1 cellular context compared by ENCODE assay signal in the genomic region with DNA sequence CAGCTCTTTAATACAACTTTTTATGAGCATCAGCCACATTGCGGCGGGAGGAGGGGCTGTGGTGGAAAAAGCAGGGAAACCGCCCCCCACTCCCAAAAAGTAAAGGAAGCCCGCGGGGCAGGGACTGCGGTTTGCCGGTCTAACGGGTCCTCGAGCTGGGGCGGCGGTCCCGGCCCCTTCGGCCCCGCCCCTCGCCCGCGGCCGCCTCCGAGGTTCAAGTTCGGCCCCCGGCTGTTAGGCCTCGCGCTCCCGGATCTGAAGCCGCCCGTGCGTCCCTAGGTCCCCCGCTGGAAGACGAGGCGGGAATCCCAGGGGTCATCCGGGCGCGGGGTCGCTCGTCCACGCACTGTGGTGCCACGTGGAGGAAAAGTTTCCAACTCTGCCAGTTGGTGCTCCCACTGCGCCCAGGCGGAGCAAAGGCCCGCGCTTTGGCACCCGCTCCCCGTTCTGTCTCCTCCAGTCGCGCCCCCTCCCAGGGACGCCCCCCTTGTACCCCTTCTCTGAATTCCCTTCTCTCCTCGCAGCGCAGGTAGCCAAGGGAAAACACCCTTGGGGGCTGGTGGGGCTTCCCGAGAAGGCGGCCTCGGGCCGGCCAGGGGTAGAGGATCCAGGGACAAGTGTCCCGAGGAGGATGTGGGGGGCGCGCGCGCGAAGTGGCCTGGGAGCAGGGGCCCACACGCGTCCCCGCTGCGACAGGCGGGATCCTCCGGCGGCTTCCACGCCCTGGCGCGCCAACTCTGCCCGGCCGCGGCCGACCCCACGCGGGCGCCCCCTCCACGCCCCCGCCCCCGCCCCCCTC.
TF ChIP-seq lines count a peak whose summit lies in the region.

No MANE protein-coding gene starts in this region.

TF ChIP-seq in HEK293, 187 proteins besides CTCF, POLR2A, EP300 and RAD21 (continued from another document and continues in another):
- no peak for TF ChIP-seq ZNF670 (tag by site-specific recombination; IDR thresholded peaks at IDR 0.05; ENCODE audit: low read depth)
- no peak for TF ChIP-seq ZSCAN16 (tag by site-specific recombination; IDR thresholded peaks at IDR 0.05)
- no peak; the same call in 1 of the 2 replicates for TF ChIP-seq GLI4 (tag by site-specific recombination; IDR thresholded peaks at IDR 0.05)
- no peak for TF ChIP-seq ZNF169 (tag by site-specific recombination; IDR thresholded peaks at IDR 0.05)
- TF ChIP-seq ZNF214 (tag by site-specific recombination; IDR thresholded peaks at IDR 0.05; ENCODE audit: borderline replicate concordance) = no peak
- no peak for TF ChIP-seq ZNF747 (tag by site-specific recombination; IDR thresholded peaks at IDR 0.05)
- TF ChIP-seq ZNF600 (tag by site-specific recombination; IDR thresholded peaks at IDR 0.05) = peak; percentile 48; the same call in 1 of the 2 replicates
- TF ChIP-seq ZNF707 (tag by site-specific recombination; IDR thresholded peaks at IDR 0.05) = no peak
- no peak for TF ChIP-seq RBAK (tag by site-specific recombination; IDR thresholded peaks at IDR 0.05)
- no peak for TF ChIP-seq ZNF23 (tag by site-specific recombination; IDR thresholded peaks at IDR 0.05; ENCODE audit: borderline replicate concordance)
- no peak for TF ChIP-seq ZNF48 (tag by site-specific recombination; IDR thresholded peaks at IDR 0.05)
- no peak for TF ChIP-seq ZNF416 (tag by site-specific recombination; IDR thresholded peaks at IDR 0.05)
- 0 out of 2 replicates have a peak, but pooled peaks have one; percentile 27 for TF ChIP-seq YY1 (tag by site-specific recombination; IDR thresholded peaks at IDR 0.05)
- TF ChIP-seq, protein P1, sequence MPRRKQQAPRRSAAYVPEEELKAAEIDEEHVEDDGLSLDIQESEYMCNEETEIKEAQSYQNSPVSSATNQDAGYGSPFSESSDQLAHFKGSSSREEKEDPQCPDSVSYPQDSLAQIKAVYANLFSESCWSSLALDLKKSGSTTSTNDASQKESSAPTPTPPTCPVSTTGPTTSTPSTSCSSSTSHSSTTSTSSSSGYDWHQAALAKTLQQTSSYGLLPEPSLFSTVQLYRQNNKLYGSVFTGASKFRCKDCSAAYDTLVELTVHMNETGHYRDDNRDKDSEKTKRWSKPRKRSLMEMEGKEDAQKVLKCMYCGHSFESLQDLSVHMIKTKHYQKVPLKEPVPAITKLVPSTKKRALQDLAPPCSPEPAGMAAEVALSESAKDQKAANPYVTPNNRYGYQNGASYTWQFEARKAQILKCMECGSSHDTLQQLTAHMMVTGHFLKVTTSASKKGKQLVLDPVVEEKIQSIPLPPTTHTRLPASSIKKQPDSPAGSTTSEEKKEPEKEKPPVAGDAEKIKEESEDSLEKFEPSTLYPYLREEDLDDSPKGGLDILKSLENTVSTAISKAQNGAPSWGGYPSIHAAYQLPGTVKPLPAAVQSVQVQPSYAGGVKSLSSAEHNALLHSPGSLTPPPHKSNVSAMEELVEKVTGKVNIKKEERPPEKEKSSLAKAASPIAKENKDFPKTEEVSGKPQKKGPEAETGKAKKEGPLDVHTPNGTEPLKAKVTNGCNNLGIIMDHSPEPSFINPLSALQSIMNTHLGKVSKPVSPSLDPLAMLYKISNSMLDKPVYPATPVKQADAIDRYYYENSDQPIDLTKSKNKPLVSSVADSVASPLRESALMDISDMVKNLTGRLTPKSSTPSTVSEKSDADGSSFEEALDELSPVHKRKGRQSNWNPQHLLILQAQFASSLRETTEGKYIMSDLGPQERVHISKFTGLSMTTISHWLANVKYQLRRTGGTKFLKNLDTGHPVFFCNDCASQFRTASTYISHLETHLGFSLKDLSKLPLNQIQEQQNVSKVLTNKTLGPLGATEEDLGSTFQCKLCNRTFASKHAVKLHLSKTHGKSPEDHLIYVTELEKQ (tag by site-specific recombination; IDR thresholded peaks at IDR 0.05; ENCODE audit: borderline replicate concordance) = no peak
- peak; percentile 59; the same call in 1 of the 2 replicates for TF ChIP-seq ZFP69B (tag by site-specific recombination; IDR thresholded peaks at IDR 0.05)
- no peak for TF ChIP-seq ZNF248 (tag by site-specific recombination; IDR thresholded peaks at IDR 0.05)
- 0 out of 2 replicates have a peak, but pooled peaks have one; percentile 48 for TF ChIP-seq ZFP37 (tag by site-specific recombination; IDR thresholded peaks at IDR 0.05)
- TF ChIP-seq, protein P2, sequence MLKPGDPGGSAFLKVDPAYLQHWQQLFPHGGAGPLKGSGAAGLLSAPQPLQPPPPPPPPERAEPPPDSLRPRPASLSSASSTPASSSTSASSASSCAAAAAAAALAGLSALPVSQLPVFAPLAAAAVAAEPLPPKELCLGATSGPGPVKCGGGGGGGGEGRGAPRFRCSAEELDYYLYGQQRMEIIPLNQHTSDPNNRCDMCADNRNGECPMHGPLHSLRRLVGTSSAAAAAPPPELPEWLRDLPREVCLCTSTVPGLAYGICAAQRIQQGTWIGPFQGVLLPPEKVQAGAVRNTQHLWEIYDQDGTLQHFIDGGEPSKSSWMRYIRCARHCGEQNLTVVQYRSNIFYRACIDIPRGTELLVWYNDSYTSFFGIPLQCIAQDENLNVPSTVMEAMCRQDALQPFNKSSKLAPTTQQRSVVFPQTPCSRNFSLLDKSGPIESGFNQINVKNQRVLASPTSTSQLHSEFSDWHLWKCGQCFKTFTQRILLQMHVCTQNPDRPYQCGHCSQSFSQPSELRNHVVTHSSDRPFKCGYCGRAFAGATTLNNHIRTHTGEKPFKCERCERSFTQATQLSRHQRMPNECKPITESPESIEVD (tag by site-specific recombination; IDR thresholded peaks at IDR 0.05) = no peak
- TF ChIP-seq ZNF19 (tag by site-specific recombination; IDR thresholded peaks at IDR 0.05; ENCODE audit: low read depth) = no peak
- TF ChIP-seq KLF9 (tag by site-specific recombination; IDR thresholded peaks at IDR 0.05; ENCODE audit: low read depth) = peak; percentile 87
- TF ChIP-seq ZNF571 (tag by site-specific recombination; IDR thresholded peaks at IDR 0.05) = no peak
- no peak for TF ChIP-seq ZNF677 (tag by site-specific recombination; IDR thresholded peaks at IDR 0.05)
- TF ChIP-seq, protein P3, sequence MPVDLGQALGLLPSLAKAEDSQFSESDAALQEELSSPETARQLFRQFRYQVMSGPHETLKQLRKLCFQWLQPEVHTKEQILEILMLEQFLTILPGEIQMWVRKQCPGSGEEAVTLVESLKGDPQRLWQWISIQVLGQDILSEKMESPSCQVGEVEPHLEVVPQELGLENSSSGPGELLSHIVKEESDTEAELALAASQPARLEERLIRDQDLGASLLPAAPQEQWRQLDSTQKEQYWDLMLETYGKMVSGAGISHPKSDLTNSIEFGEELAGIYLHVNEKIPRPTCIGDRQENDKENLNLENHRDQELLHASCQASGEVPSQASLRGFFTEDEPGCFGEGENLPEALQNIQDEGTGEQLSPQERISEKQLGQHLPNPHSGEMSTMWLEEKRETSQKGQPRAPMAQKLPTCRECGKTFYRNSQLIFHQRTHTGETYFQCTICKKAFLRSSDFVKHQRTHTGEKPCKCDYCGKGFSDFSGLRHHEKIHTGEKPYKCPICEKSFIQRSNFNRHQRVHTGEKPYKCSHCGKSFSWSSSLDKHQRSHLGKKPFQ (tag by site-specific recombination; IDR thresholded peaks at IDR 0.05) = no peak
- no peak for TF ChIP-seq ZNF133 (tag by site-specific recombination; IDR thresholded peaks at IDR 0.05)
- peak; percentile 93 for TF ChIP-seq ZXDB (tag by site-specific recombination; IDR thresholded peaks at IDR 0.05)
- peak; percentile 79 for TF ChIP-seq ZNF501 (tag by site-specific recombination; IDR thresholded peaks at IDR 0.05)
- peak; percentile 60 for TF ChIP-seq GLIS1 (tag by site-specific recombination; IDR thresholded peaks at IDR 0.05)
- TF ChIP-seq, protein P4, sequence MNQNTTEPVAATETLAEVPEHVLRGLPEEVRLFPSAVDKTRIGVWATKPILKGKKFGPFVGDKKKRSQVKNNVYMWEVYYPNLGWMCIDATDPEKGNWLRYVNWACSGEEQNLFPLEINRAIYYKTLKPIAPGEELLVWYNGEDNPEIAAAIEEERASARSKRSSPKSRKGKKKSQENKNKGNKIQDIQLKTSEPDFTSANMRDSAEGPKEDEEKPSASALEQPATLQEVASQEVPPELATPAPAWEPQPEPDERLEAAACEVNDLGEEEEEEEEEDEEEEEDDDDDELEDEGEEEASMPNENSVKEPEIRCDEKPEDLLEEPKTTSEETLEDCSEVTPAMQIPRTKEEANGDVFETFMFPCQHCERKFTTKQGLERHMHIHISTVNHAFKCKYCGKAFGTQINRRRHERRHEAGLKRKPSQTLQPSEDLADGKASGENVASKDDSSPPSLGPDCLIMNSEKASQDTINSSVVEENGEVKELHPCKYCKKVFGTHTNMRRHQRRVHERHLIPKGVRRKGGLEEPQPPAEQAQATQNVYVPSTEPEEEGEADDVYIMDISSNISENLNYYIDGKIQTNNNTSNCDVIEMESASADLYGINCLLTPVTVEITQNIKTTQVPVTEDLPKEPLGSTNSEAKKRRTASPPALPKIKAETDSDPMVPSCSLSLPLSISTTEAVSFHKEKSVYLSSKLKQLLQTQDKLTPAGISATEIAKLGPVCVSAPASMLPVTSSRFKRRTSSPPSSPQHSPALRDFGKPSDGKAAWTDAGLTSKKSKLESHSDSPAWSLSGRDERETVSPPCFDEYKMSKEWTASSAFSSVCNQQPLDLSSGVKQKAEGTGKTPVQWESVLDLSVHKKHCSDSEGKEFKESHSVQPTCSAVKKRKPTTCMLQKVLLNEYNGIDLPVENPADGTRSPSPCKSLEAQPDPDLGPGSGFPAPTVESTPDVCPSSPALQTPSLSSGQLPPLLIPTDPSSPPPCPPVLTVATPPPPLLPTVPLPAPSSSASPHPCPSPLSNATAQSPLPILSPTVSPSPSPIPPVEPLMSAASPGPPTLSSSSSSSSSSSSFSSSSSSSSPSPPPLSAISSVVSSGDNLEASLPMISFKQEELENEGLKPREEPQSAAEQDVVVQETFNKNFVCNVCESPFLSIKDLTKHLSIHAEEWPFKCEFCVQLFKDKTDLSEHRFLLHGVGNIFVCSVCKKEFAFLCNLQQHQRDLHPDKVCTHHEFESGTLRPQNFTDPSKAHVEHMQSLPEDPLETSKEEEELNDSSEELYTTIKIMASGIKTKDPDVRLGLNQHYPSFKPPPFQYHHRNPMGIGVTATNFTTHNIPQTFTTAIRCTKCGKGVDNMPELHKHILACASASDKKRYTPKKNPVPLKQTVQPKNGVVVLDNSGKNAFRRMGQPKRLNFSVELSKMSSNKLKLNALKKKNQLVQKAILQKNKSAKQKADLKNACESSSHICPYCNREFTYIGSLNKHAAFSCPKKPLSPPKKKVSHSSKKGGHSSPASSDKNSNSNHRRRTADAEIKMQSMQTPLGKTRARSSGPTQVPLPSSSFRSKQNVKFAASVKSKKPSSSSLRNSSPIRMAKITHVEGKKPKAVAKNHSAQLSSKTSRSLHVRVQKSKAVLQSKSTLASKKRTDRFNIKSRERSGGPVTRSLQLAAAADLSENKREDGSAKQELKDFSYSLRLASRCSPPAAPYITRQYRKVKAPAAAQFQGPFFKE (tag by site-specific recombination; IDR thresholded peaks at IDR 0.05; ENCODE audit: borderline replicate concordance) = no peak
- no peak; the same call in none of the 2 replicates for TF ChIP-seq ZBTB17 (tag by site-specific recombination; IDR thresholded peaks at IDR 0.05)
- TF ChIP-seq, protein P5, sequence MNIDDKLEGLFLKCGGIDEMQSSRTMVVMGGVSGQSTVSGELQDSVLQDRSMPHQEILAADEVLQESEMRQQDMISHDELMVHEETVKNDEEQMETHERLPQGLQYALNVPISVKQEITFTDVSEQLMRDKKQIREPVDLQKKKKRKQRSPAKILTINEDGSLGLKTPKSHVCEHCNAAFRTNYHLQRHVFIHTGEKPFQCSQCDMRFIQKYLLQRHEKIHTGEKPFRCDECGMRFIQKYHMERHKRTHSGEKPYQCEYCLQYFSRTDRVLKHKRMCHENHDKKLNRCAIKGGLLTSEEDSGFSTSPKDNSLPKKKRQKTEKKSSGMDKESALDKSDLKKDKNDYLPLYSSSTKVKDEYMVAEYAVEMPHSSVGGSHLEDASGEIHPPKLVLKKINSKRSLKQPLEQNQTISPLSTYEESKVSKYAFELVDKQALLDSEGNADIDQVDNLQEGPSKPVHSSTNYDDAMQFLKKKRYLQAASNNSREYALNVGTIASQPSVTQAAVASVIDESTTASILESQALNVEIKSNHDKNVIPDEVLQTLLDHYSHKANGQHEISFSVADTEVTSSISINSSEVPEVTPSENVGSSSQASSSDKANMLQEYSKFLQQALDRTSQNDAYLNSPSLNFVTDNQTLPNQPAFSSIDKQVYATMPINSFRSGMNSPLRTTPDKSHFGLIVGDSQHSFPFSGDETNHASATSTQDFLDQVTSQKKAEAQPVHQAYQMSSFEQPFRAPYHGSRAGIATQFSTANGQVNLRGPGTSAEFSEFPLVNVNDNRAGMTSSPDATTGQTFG (tag by site-specific recombination; IDR thresholded peaks at IDR 0.05; ENCODE audit: borderline replicate concordance) = no peak
- TF ChIP-seq, protein P6, sequence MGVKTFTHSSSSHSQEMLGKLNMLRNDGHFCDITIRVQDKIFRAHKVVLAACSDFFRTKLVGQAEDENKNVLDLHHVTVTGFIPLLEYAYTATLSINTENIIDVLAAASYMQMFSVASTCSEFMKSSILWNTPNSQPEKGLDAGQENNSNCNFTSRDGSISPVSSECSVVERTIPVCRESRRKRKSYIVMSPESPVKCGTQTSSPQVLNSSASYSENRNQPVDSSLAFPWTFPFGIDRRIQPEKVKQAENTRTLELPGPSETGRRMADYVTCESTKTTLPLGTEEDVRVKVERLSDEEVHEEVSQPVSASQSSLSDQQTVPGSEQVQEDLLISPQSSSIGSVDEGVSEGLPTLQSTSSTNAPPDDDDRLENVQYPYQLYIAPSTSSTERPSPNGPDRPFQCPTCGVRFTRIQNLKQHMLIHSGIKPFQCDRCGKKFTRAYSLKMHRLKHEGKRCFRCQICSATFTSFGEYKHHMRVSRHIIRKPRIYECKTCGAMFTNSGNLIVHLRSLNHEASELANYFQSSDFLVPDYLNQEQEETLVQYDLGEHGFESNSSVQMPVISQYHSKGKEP (tag by site-specific recombination; IDR thresholded peaks at IDR 0.05) = no peak
- TF ChIP-seq, protein P7, sequence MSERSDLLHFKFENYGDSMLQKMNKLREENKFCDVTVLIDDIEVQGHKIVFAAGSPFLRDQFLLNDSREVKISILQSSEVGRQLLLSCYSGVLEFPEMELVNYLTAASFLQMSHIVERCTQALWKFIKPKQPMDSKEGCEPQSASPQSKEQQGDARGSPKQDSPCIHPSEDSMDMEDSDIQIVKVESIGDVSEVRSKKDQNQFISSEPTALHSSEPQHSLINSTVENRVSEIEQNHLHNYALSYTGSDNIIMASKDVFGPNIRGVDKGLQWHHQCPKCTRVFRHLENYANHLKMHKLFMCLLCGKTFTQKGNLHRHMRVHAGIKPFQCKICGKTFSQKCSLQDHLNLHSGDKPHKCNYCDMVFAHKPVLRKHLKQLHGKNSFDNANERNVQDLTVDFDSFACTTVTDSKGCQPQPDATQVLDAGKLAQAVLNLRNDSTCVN (tag by site-specific recombination; optimal IDR thresholded peaks at IDR 0.05) = peak; percentile 94
- no peak for TF ChIP-seq ZNF211 (tag by site-specific recombination; IDR thresholded peaks at IDR 0.05; ENCODE audit: low read depth)
- TF ChIP-seq ZNF610 (tag by site-specific recombination; IDR thresholded peaks at IDR 0.05; ENCODE audit: borderline replicate concordance) = peak; percentile 55
- TF ChIP-seq ZNF76 (tag by site-specific recombination; IDR thresholded peaks at IDR 0.05; ENCODE audit: borderline replicate concordance, low read depth) = peak; percentile 91
- TF ChIP-seq YY2 (tag by site-specific recombination; IDR thresholded peaks at IDR 0.05) = no peak
- peak; percentile 66; the same call in 1 of the 2 replicates for TF ChIP-seq ZNF121 (tag by site-specific recombination; IDR thresholded peaks at IDR 0.05)
